ENCODE assay signal across 11 cellular contexts in genomic region chr3:70716832-70717231, GRCh38.
DNase-seq lines count a peak whose midpoint lies in the region; ATAC-seq, FAIRE-seq and TF ChIP-seq lines count a peak whose summit lies in the region.
"Had no signal": no experiment of that assay in that cellular context is flagged by ENCODE, and none has a peak within 500 bp of the region (broad histone marks: within the 10 kb centered on the region; RNA-seq: fewer than 3 reads in every experiment).

No MANE protein-coding gene starts in this region.

- H3K4me3 Mint-ChIP-seq in brain: no peak overlapping the region
- H3K4me3 Mint-ChIP-seq: B cell had no signal

- H3K4me3 ChIP-seq in tibial artery: no peak overlapping the region

- FAIRE-seq in islet of Langerhans (lab: Jason Lieb, UNC): peak; percentile 71

- H3K4me1 ChIP-seq in tibial artery: peaks cover 0 to 8% (median 0%) of the 10 kb centered on the region in 4 donors
- H3K4me1 ChIP-seq: parathyroid adenoma had no signal

- H3K9me3 Mint-ChIP-seq in brain: peaks cover 12 to 26% (median 19%) of the 10 kb centered on the region in 5 experiments

- TF ChIP-seq CTCF in brain (conservative IDR thresholded peaks at IDR 0.05) (peak; percentile 51 to 52), tibial artery (IDR thresholded peaks at IDR 0.05) (peak; percentile 59 to 67)

- peaks cover 5% of the 10 kb centered on the region for H3K4me1 Mint-ChIP-seq in brain
- H3K4me1 Mint-ChIP-seq: B cell had no signal

- H3K27ac ChIP-seq in tibial artery: no peak overlapping the region
- H3K27ac ChIP-seq: parathyroid adenoma had no signal

- H3K36me3 ChIP-seq in tibial artery: no peaks in the 10 kb centered on the region

- H3K9me3 ChIP-seq in tibial artery: peaks cover 0 to 17% (median 7%) of the 10 kb centered on the region in 3 donors

- H3K36me3 Mint-ChIP-seq in brain: peaks cover 4% of the 10 kb centered on the region

- intact Hi-C loops in tibial artery (cut with DNase I; ENCODE audit: low total_unique reads): loop anchor here (10.0 kb wide), 2 partner anchors 588 to 868 kb away; partner anchors contain the start of gene FOXP1

- ATAC-seq in GM18517 (IDR thresholded peaks at IDR 0.05; ENCODE audit: unreplicated experiment): no peak
- ATAC-seq in GM21825 (IDR thresholded peaks at IDR 0.05; ENCODE audit: unreplicated experiment): no peak

- H3K27me3 ChIP-seq in tibial artery: no peaks in the 10 kb centered on the region

- no peak overlapping the region for H3K27ac Mint-ChIP-seq in brain
- H3K27ac Mint-ChIP-seq: B cell had no signal

- DNase-seq in NCI-H748 (lab: John Stamatoyannopoulos, UW; ENCODE audit: unreplicated experiment) (peak; percentile 4), NCI-H748 treated with DMSO at 0.1 percent for 48 hours (lab: John Stamatoyannopoulos, UW) (no peak), tibial artery (peak in 1 of 2 donors; percentile 44), NCI-H2227 treated with DMSO at 0.1 percent for 48 hours (lab: John Stamatoyannopoulos, UW) (no peak)
- DNase-seq: effector CD4-positive, alpha-beta T cell had no signal

- H3K27me3 Mint-ChIP-seq in brain: peaks cover 4% of the 10 kb centered on the region
